In genomic region chr3:182618085-182618732, GRCh38 we compare ENCODE assay signal across 9 cellular contexts.
A peak's percentile ranks its signal among the peaks of the same experiment; 100 is the strongest.
DNase-seq lines count a peak whose midpoint lies in the region; ATAC-seq, FAIRE-seq and TF ChIP-seq lines count a peak whose summit lies in the region.
"Had no signal": no experiment of that assay in that cellular context is flagged by ENCODE, and none has a peak within 500 bp of the region (broad histone marks: within the 10 kb centered on the region; RNA-seq: fewer than 3 reads in every experiment).

No MANE protein-coding gene starts in this region.

- TF ChIP-seq CTCF in cardiac muscle cell (IDR thresholded peaks at IDR 0.05; ENCODE audit: low read depth, low read length) = peak; percentile 15

- no peaks in the 10 kb centered on the region for H3K36me3 Mint-ChIP-seq in activated T-cell treated with anti-CD3 and anti-CD28 coated beads, Interleukin-2, amount 50 U/mL, for 24 hours (ENCODE audit: low read depth)

- no peak overlapping the region for H3K27ac ChIP-seq in cardiac muscle cell
- H3K27ac ChIP-seq in right cardiac atrium (ENCODE audit: low read length) = no peak overlapping the region
- H3K27ac ChIP-seq in small intestine (ENCODE audit: low read depth in 1 of 2, low read length in 1 of 2) = no peak overlapping the region

- H3K4me1 Mint-ChIP-seq in activated T-cell treated with anti-CD3 and anti-CD28 coated beads, Interleukin-2, amount 50 U/mL, for 24 hours (ENCODE audit: low read depth) = no peaks in the 10 kb centered on the region

- peak; percentile 8 to 32 for DNase-seq in cardiac muscle cell (ENCODE audit: low read depth in 1 of 2, low spot score in 1 of 2)
- DNase-seq in right cardiac atrium = no peak
- DNase-seq in NCI-H774 (lab: John Stamatoyannopoulos, UW) = peak; percentile 88
- DNase-seq in erythroblast (lab: John Stamatoyannopoulos, UW) = peak; percentile 8 to 24
- DNase-seq in small intestine = peak; percentile 16
- DNase-seq in activated T-cell treated with anti-CD3 and anti-CD28 coated beads, Interleukin-2, amount 50 U/mL, for 24 hours = no peak

- no peaks in the 10 kb centered on the region for H3K27me3 ChIP-seq in cardiac muscle cell
- no peaks in the 10 kb centered on the region for H3K27me3 ChIP-seq in right cardiac atrium (ENCODE audit: control insufficient read depth, insufficient read depth)
- peaks cover 0 to 2% of the 10 kb centered on the region in 2 donors for H3K27me3 ChIP-seq in small intestine (ENCODE audit: control insufficient read depth in 2 of 2, insufficient read depth in 2 of 2, low read length in 2 of 2)

- H3K9me3 Mint-ChIP-seq in activated T-cell treated with anti-CD3 and anti-CD28 coated beads, Interleukin-2, amount 50 U/mL, for 24 hours = no peaks in the 10 kb centered on the region

- H3K27ac Mint-ChIP-seq in activated T-cell treated with anti-CD3 and anti-CD28 coated beads, Interleukin-2, amount 50 U/mL, for 24 hours = no peak overlapping the region

- no peak for FAIRE-seq in small intestine (lab: Jason Lieb, UNC)
- FAIRE-seq: TTC549 had no signal

- 43% methylated on average over 8 of the region's 8 CpGs for WGBS in right cardiac atrium
- 40 to 48% (median 42%) methylated on average over 8 of the region's 8 CpGs for WGBS in small intestine, 3 donors

- peaks cover 27% of the 10 kb centered on the region for H3K27me3 Mint-ChIP-seq in activated T-cell treated with anti-CD3 and anti-CD28 coated beads, Interleukin-2, amount 50 U/mL, for 24 hours

- H3K4me1 ChIP-seq in cardiac muscle cell (ENCODE audit: low read depth) = no peaks in the 10 kb centered on the region
- H3K4me1 ChIP-seq in right cardiac atrium (ENCODE audit: control insufficient read depth, insufficient read depth, low read length) = no peaks in the 10 kb centered on the region
- no peaks in the 10 kb centered on the region for H3K4me1 ChIP-seq in small intestine (ENCODE audit: control insufficient read depth in 2 of 2, insufficient read depth in 1 of 2, low read depth in 1 of 2, low read length in 1 of 2)

- no peak for TF ChIP-seq POLR2A in erythroblast (IDR thresholded peaks at IDR 0.05; ENCODE audit: low read length)

- ATAC-seq in right cardiac atrium (no peak), HG03520 (IDR thresholded peaks at IDR 0.05; ENCODE audit: unreplicated experiment) (no peak), GM19324 (IDR thresholded peaks at IDR 0.05; ENCODE audit: low FRiP score, unreplicated experiment) (no peak)

- H3K9me3 ChIP-seq in cardiac muscle cell (ENCODE audit: low read depth) (no peaks in the 10 kb centered on the region), right cardiac atrium (ENCODE audit: control insufficient read depth, low read length) (no peaks in the 10 kb centered on the region), small intestine (ENCODE audit: control insufficient read depth, low read depth) (no peaks in the 10 kb centered on the region)

- no peak overlapping the region for H3K4me3 Mint-ChIP-seq in activated T-cell treated with anti-CD3 and anti-CD28 coated beads, Interleukin-2, amount 50 U/mL, for 24 hours

- H3K36me3 ChIP-seq in cardiac muscle cell (no peaks in the 10 kb centered on the region), small intestine (ENCODE audit: control insufficient read depth in 2 of 2, insufficient read depth in 2 of 2, low read length in 2 of 2) (no peaks in the 10 kb centered on the region)

- H3K4me3 ChIP-seq in cardiac muscle cell = no peak overlapping the region
- no peak overlapping the region for H3K4me3 ChIP-seq in right cardiac atrium (ENCODE audit: low read length)
- H3K4me3 ChIP-seq in small intestine (ENCODE audit: low read depth in 1 of 2, low read length in 2 of 2) = no peak overlapping the region

- intact Hi-C loops in right cardiac atrium (cut with DNase I) = no loop called here

Comparison
In these comparisons a context has a peak if more than half of its experiments do, and no peak if none do; other contexts are left out.
1. DNase-seq: peak in cardiac muscle cell (2 of 2), NCI-H774 (single experiment), erythroblast (2 of 2) and small intestine (single experiment); none in right cardiac atrium (0 of 3) and activated T-cell treated with anti-CD3 and anti-CD28 coated beads, Interleukin-2, amount 50 U/mL, for 24 hours (single experiment).